Comparison of ENCODE assay signal across 9 cellular contexts in genomic region chr10:95756061-95756751, GRCh38. TPM values are rescaled to one million over a fixed set of nuclear protein-coding genes. Genes with fewer than 3 reads are reported as not detected.
DNase-seq lines count a peak whose midpoint lies in the region; ATAC-seq lines count a peak whose summit lies in the region.
"Had no signal": no experiment of that assay in that cellular context is flagged by ENCODE, and none has a peak within 500 bp of the region (broad histone marks: within the 10 kb centered on the region; RNA-seq: fewer than 3 reads in every experiment).

ENTPD1 (plus strand) TSS chr10:95756163; CDS start chr10:95756240, 77 bp downstream.

- ATAC-seq in HG02571 (IDR thresholded peaks at IDR 0.05; ENCODE audit: unreplicated experiment): peak; percentile 43

- H3K4me1 ChIP-seq in adipocyte (ENCODE audit: control insufficient read depth, insufficient read depth, low read length): no peaks in the 10 kb centered on the region
- H3K4me1 ChIP-seq in iPS DF 6.9 (ENCODE audit: control insufficient read depth, insufficient read depth, low read length): no peaks in the 10 kb centered on the region
- H3K4me1 ChIP-seq in skeletal muscle satellite cell (ENCODE audit: control insufficient read depth, insufficient read depth, low read length): peaks cover 4% of the 10 kb centered on the region

- no peak within 1 kb of the TSS for H3K9ac ChIP-seq in adipocyte (ENCODE audit: low read length)
- peak within 1 kb of the TSS; percentile 22 for H3K9ac ChIP-seq in skeletal muscle satellite cell (ENCODE audit: low read depth, low read length)

- H3K36me3 ChIP-seq in adipocyte (ENCODE audit: control insufficient read depth, insufficient read depth, low read length, severe bottlenecking) (no peaks in the 10 kb centered on the region), iPS DF 6.9 (ENCODE audit: control insufficient read depth, insufficient read depth, low read length) (no peaks in the 10 kb centered on the region), skeletal muscle satellite cell (ENCODE audit: insufficient read depth, low read length) (no peaks in the 10 kb centered on the region)

- WGBS in iPS DF 6.9 (ENCODE audit: insufficient coverage, insufficient read length): no CpG with 5 or more reads among the region's 11 CpGs

- H3K4me2 ChIP-seq in skeletal muscle satellite cell (ENCODE audit: low read length): peak within 1 kb of the TSS; percentile 50

- no peak within 1 kb of the TSS for H3K27ac ChIP-seq in iPS DF 6.9 (ENCODE audit: low read length)
- H3K27ac ChIP-seq: epithelial cell of prostate had no signal

- H3K9me3 ChIP-seq in adipocyte (ENCODE audit: control insufficient read depth, low read length) (no peaks in the 10 kb centered on the region), iPS DF 6.9 (ENCODE audit: control insufficient read depth, insufficient read depth, low read length) (no peaks in the 10 kb centered on the region), skeletal muscle satellite cell (replicated peaks; ENCODE audit: low read length) (no peaks in the 10 kb centered on the region)

- no peaks in the 10 kb centered on the region for H3K27me3 ChIP-seq in adipocyte (replicated peaks; ENCODE audit: control insufficient read depth, insufficient read depth, low read length)
- H3K27me3 ChIP-seq in iPS DF 6.9 (ENCODE audit: control insufficient read depth, insufficient read depth, low read length): no peaks in the 10 kb centered on the region
- peaks cover 7% of the 10 kb centered on the region for H3K27me3 ChIP-seq in skeletal muscle satellite cell (ENCODE audit: control insufficient read depth, insufficient read depth, low read length)

- peak within 1 kb of the TSS; percentile 4 for H3K4me3 ChIP-seq in adipocyte (ENCODE audit: low read length)
- H3K4me3 ChIP-seq in iPS DF 6.9 (ENCODE audit: low read length): peak within 1 kb of the TSS; percentile 31; the same call in 1 of the 2 replicates
- peak within 1 kb of the TSS; percentile 34 for H3K4me3 ChIP-seq in skeletal muscle satellite cell (ENCODE audit: low read length)

- DNase-seq in CD1c-positive myeloid dendritic cell (ENCODE audit: extremely low spot score): peak; percentile 78
- DNase-seq in adipocyte (ENCODE audit: low read depth): peak; percentile 81
- DNase-seq in iPS DF 6.9 (ENCODE audit: low read depth, low spot score): no peak
- DNase-seq in NCI-H2107 (lab: John Stamatoyannopoulos, UW): no peak
- no peak for DNase-seq in HuH-7.5 (ENCODE audit: low spot score)
- no peak for DNase-seq in stimulated activated CD8-positive, alpha-beta memory T cell treated with anti-CD3 and anti-CD28 coated beads, Interleukin-4, amount 100 ng/mL, for 48 hours

RNA-seq across cellular contexts. Expression of gene ENTPD1, which starts in this region (rescaled TPM):
- 0.22 TPM in 1 of 2 replicates, not detected in the other for total RNA-seq in skeletal muscle satellite cell (2012; rRNA removed)

Comparison
In these comparisons a context has a peak if more than half of its experiments do, and no peak if none do; other contexts are left out.
1. DNase-seq: peak in CD1c-positive myeloid dendritic cell (single experiment) and adipocyte (single experiment); none in iPS DF 6.9 (single experiment), NCI-H2107 (single experiment), HuH-7.5 (single experiment) and stimulated activated CD8-positive, alpha-beta memory T cell treated with anti-CD3 and anti-CD28 coated beads, Interleukin-4, amount 100 ng/mL, for 48 hours (single experiment).
2. Peak in every context shown above with its lines, with median percentiles within 50 percentile points of each other: H3K4me3 ChIP-seq.